Comparison of ENCODE assay signal across 26 cellular contexts in genomic region chr4:182876006-182876405, GRCh38.
"Had no signal": no experiment of that assay in that cellular context is flagged by ENCODE, and none has a peak within 500 bp of the region (broad histone marks: within the 10 kb centered on the region; RNA-seq: fewer than 3 reads in every experiment).

No MANE protein-coding gene starts in this region.

- H3K4me1 Mint-ChIP-seq: immature natural killer cell; stimulated activated naive CD8-positive, alpha-beta T cell treated with anti-CD3 and anti-CD28 coated beads, Interleukin-15, amount 100 ng/mL, for 72 hours had no signal

- H3K27me3 ChIP-seq: esophagus squamous epithelium, pancreas, right lobe of liver, suprapubic skin, transverse colon, upper lobe of right lung, uterus had no signal

- H3K36me3 Mint-ChIP-seq: natural killer cell treated with Interleukin-12 subunit alpha and Interleukin-12 subunit beta and Interleukin-15 and Interleukin-18, amount 100 ng/mL, for 72 hours had no signal

- DNase-seq: cerebellar nuclear complex; cortex of kidney; effector memory CD8-positive, alpha-beta T cell; erythroblast; esophagus squamous epithelium; foreskin melanocyte; hypothalamus; immature natural killer cell; mucosa of descending colon; naive B cell; pancreas; right lobe of liver; stimulated activated CD4-positive, alpha-beta T cell treated with anti-CD3 and anti-CD28 coated beads, Interleukin-15, amount 100 ng/mL, for 24 hours; stimulated activated CD4-positive, alpha-beta T cell treated with anti-CD3 and anti-CD28 coated beads, Interleukin-2, amount 100 ng/mL, for 48 hours; stimulated activated naive CD4-positive, alpha-beta T cell; stimulated activated naive CD8-positive, alpha-beta T cell treated with anti-CD3 and anti-CD28 coated beads, Interleukin-15, amount 100 ng/mL, for 72 hours; transverse colon; upper lobe of right lung; uterus had no signal

- H3K4me3 Mint-ChIP-seq: effector memory CD8-positive, alpha-beta T cell; immature natural killer cell; memory B cell; mesothelial cell of epicardium; naive B cell; natural killer cell treated with Interleukin-12 subunit alpha and Interleukin-12 subunit beta and Interleukin-15 and Interleukin-18, amount 100 ng/mL, for 72 hours; stimulated activated naive CD8-positive, alpha-beta T cell treated with anti-CD3 and anti-CD28 coated beads, Interleukin-15, amount 100 ng/mL, for 72 hours had no signal

- H3K27ac ChIP-seq: esophagus squamous epithelium, neutrophil, pancreas, right lobe of liver, suprapubic skin, transverse colon, upper lobe of right lung, uterus had no signal

- H3K4me3 ChIP-seq: esophagus squamous epithelium, lung, mucosa of descending colon, pancreas, right lobe of liver, suprapubic skin, transverse colon, upper lobe of right lung, uterus had no signal

- H3K36me3 ChIP-seq: neutrophil, pancreas, suprapubic skin, transverse colon, upper lobe of right lung, uterus had no signal

- H3K4me1 ChIP-seq: pancreas, right lobe of liver, transverse colon, upper lobe of right lung, uterus had no signal

- H3K27ac Mint-ChIP-seq: effector memory CD8-positive, alpha-beta T cell; immature natural killer cell; memory B cell; mesothelial cell of epicardium; natural killer cell treated with Interleukin-12 subunit alpha and Interleukin-12 subunit beta and Interleukin-15 and Interleukin-18, amount 100 ng/mL, for 72 hours; progenitor cell of endocrine pancreas had no signal

- H3K9me3 ChIP-seq: esophagus squamous epithelium, mucosa of descending colon, neutrophil, pancreas, right lobe of liver, suprapubic skin, transverse colon, upper lobe of right lung, uterus had no signal

- H3K27me3 Mint-ChIP-seq: effector memory CD8-positive, alpha-beta T cell; natural killer cell treated with Interleukin-12 subunit alpha and Interleukin-12 subunit beta and Interleukin-15 and Interleukin-18, amount 100 ng/mL, for 72 hours; stimulated activated naive CD8-positive, alpha-beta T cell treated with anti-CD3 and anti-CD28 coated beads, Interleukin-15, amount 100 ng/mL, for 72 hours had no signal

- H3K9me3 Mint-ChIP-seq: effector memory CD8-positive, alpha-beta T cell; immature natural killer cell; memory B cell; mesothelial cell of epicardium; natural killer cell treated with Interleukin-12 subunit alpha and Interleukin-12 subunit beta and Interleukin-15 and Interleukin-18, amount 100 ng/mL, for 72 hours; stimulated activated naive CD8-positive, alpha-beta T cell treated with anti-CD3 and anti-CD28 coated beads, Interleukin-15, amount 100 ng/mL, for 72 hours had no signal
